Comparison of ENCODE assay signal across 11 cellular contexts in the genomic region with DNA sequence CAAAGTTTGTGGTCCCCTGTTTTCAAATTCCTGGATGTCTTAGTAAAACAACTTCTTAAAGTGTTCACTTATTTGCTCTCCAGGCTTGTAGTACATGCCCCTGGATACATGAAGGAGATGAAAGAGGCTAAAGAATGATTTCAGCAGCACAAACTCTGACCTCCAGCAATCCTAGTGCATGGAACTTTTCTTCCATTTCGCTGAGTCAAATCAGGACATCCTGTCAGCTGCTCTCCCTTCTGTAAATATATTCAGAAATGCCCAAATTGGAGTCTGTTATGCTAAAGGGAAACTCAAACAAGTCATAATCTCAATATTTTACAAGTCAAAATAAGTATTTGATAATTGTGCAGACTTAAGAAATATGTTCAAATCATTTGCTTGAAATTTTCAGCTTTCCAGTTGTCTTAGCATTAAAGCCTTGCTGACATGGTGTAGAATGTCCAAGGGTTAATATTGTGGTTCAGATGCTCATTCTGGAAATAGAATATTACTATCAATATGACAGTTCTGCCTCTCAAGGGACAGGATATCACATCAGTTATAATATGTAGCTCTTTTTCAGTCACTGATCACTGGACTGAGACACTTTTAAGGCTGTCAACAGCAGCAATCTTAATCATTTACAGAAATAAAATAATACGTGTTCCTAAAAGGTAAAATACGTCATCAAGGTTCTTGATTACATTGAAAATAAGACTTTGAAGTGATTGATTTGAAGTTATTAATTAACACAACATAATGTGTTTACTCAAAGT.
DNase-seq lines count a peak whose midpoint lies in the region; ATAC-seq, FAIRE-seq and TF ChIP-seq lines count a peak whose summit lies in the region.
"Had no signal": no experiment of that assay in that cellular context is flagged by ENCODE, and none has a peak within 500 bp of the region (broad histone marks: within the 10 kb centered on the region; RNA-seq: fewer than 3 reads in every experiment).

No MANE protein-coding gene starts in this region.

- POLR2A ChIA-PET in GM10248 (lab: Yijun Ruan, JAX): no interaction called here

- H3K4me3 ChIP-seq in epithelial cell of proximal tubule (ENCODE audit: low read depth, low read length) (no peak overlapping the region), gastrocnemius medialis (no peak overlapping the region), heart left ventricle (no peak overlapping the region)

- WGBS in heart left ventricle, 4 donors: 55 to 62% (median 59%) methylated on average over 3 of the region's 3 CpGs

- DNase-seq in GM18507 (ENCODE audit: extremely low spot score, insufficient read length, low read depth): no peak
- DNase-seq in epithelial cell of proximal tubule (ENCODE audit: low read depth): peak; percentile 42
- no peak for DNase-seq in gastrocnemius medialis
- no peak for DNase-seq in GM10248 (ENCODE audit: extremely low spot score)
- no peak for DNase-seq in heart left ventricle
- no peak for DNase-seq in cortex of kidney (lab: John Stamatoyannopoulos, UW)
- DNase-seq: activated CD4-positive, alpha-beta T cell treated with anti-CD3 and anti-CD28 coated beads, Interleukin-2, amount 50 U/mL, for 48 hours; kidney glomerular epithelial cell had no signal

- H3K4me1 ChIP-seq in gastrocnemius medialis (no peaks in the 10 kb centered on the region), heart left ventricle (no peaks in the 10 kb centered on the region)

- in situ Hi-C loops in gastrocnemius medialis (cut with MboI; ENCODE audit: low sequenced_read_pairs in 4 of 4): no loop called here

- H3K36me3 ChIP-seq in gastrocnemius medialis (no peaks in the 10 kb centered on the region), heart left ventricle (no peaks in the 10 kb centered on the region)

- CTCF ChIA-PET in GM10248 (lab: Yijun Ruan, JAX): interaction anchor here (1.4 to 1.8 kb wide), 2 partner anchors 9 to 46 kb away, joined by 3 read pairs; no protein-coding TSS in a partner anchor

- TF ChIP-seq POLR2A in gastrocnemius medialis (IDR thresholded peaks at IDR 0.05) (no peak), heart left ventricle (IDR thresholded peaks at IDR 0.05) (no peak)

- ATAC-seq in GM21423 (IDR thresholded peaks at IDR 0.05; ENCODE audit: unreplicated experiment) (peak; percentile 67), HG03095 (IDR thresholded peaks at IDR 0.05; ENCODE audit: unreplicated experiment) (peak; percentile 75), gastrocnemius medialis (no peak), heart left ventricle (no peak)

- H3K27ac ChIP-seq in gastrocnemius medialis (no peak overlapping the region), heart left ventricle (no peak overlapping the region)
- H3K27ac ChIP-seq: epithelial cell of prostate had no signal

- H3K27me3 ChIP-seq in gastrocnemius medialis (no peaks in the 10 kb centered on the region), heart left ventricle (no peaks in the 10 kb centered on the region)

- intact Hi-C loops in gastrocnemius medialis (cut with DNase I; ENCODE audit: low total_unique reads) (no loop called here), heart left ventricle (cut with DNase I) (no loop called here)

- no peak for TF ChIP-seq CTCF in epithelial cell of proximal tubule (conservative IDR thresholded peaks at IDR 0.05; ENCODE audit: low read depth, low read length)
- TF ChIP-seq CTCF in gastrocnemius medialis (IDR thresholded peaks at IDR 0.05 in 4 of 5, conservative IDR thresholded peaks at IDR 0.05 in 1 of 5): no peak
- TF ChIP-seq CTCF in GM10248 (IDR thresholded peaks at IDR 0.05; ENCODE audit: control extremely low read depth, extremely low read depth, low read depth, missing control alignments): no peak
- TF ChIP-seq CTCF in heart left ventricle (IDR thresholded peaks at IDR 0.05): no peak

- FAIRE-seq in GM18507 (lab: Jason Lieb, UNC): peak; percentile 54

- H3K9me3 ChIP-seq in gastrocnemius medialis (no peaks in the 10 kb centered on the region), heart left ventricle (peaks cover 0 to 2% (median 0%) of the 10 kb centered on the region in 12 donors)

Comparison
In these comparisons a context has a peak if more than half of its experiments do, and no peak if none do; other contexts are left out.
1. ATAC-seq: peak in GM21423 (single experiment) and HG03095 (single experiment); none in gastrocnemius medialis (0 of 2) and heart left ventricle (0 of 4).